9 cellular contexts compared by ENCODE assay signal in the genomic region with DNA sequence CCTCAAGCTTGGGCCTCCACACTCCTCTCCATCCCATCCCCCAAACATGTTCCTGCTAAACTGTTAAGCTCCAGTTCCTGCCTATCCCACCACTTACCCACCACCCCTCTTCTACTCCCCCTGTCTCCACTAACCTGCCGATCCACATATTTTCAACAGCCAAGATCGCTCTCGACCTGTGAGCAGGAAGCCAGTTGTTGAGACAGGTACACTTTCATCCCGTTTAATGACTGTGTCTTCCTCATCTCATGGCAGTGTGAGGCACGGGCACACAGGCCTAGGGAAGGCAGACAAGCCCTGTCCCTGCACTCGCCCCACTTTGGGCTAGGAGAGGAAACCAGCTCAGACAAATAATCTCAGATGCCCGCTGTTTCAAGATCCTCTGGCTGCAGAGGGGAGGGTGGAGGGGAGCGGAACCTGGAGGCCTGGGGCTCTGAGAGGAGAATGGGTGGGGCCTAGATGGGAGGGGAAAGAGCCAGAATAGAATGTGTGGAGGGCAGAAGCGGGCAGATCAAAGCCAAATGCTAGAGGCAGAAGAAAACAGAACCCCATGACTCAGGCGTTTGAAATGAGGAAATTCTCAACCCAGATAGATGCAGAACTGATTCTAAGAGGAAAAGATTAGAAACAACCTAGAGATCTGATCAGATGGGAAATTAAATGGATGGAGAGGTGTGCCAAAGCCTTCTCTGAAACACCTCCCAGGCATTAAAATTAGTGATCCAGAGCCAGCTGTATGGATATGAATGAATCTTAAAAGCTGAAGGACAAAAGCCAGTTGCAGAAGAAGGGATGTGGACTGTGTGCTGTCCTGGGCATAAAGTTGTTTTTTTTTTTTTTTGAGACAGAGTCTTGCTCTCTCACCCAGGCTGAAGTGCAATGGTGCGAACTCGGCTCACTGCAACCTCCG. TPM values are rescaled to one million over a fixed set of nuclear protein-coding genes. Genes with fewer than 3 reads are reported as not detected.
DNase-seq lines count a peak whose midpoint lies in the region; ATAC-seq and TF ChIP-seq lines count a peak whose summit lies in the region.
"Had no signal": no experiment of that assay in that cellular context is flagged by ENCODE, and none has a peak within 500 bp of the region (broad histone marks: within the 10 kb centered on the region; RNA-seq: fewer than 3 reads in every experiment).

No MANE protein-coding gene starts in this region.

- H3K27me3 ChIP-seq in CD4-positive, alpha-beta memory T cell (ENCODE audit: insufficient read depth, low read length), result no peaks in the 10 kb centered on the region
- no peaks in the 10 kb centered on the region for H3K27me3 ChIP-seq in gastroesophageal sphincter

- DNase-seq in CD4-positive, alpha-beta memory T cell, result peak in 4 of 5 donors; percentile 23 to 45 (median 36)
- DNase-seq in NOMO-1 treated with DMSO at 0.1 percent for 48 hours (lab: John Stamatoyannopoulos, UW; ENCODE audit: unreplicated experiment), result peak; percentile 99
- DNase-seq in activated T-cell treated with anti-CD3 and anti-CD28 coated beads, Interleukin-2, amount 50 U/mL, for 48 hours, result peak; percentile 38 to 51
- DNase-seq in progenitor cell of endocrine pancreas (ENCODE audit: low spot score, unreplicated experiment), result no peak
- DNase-seq in effector CD8-positive, alpha-beta T cell (lab: John Stamatoyannopoulos, UW), result no peak

- CTCF ChIA-PET in CD4-positive, alpha-beta memory T cell (lab: Charles Lee; ENCODE audit: partially characterized antibody), result interaction anchor here (1.0 to 1.1 kb wide), 2 partner anchors 10 to 541 kb away, joined by 3 read pairs; no protein-coding TSS in a partner anchor

- peak; percentile 71 for ATAC-seq in gastroesophageal sphincter
- no peak for ATAC-seq in HG03378 (IDR thresholded peaks at IDR 0.05; ENCODE audit: unreplicated experiment)
- ATAC-seq in HG02981 (IDR thresholded peaks at IDR 0.05; ENCODE audit: unreplicated experiment), result no peak

- H3K36me3 Mint-ChIP-seq in CD4-positive, alpha-beta memory T cell, result no peaks in the 10 kb centered on the region
- no peaks in the 10 kb centered on the region for H3K36me3 Mint-ChIP-seq in progenitor cell of endocrine pancreas (ENCODE audit: insufficient read depth)

- H3K9me3 Mint-ChIP-seq in CD4-positive, alpha-beta memory T cell, result no peaks in the 10 kb centered on the region
- no peaks in the 10 kb centered on the region for H3K9me3 Mint-ChIP-seq in progenitor cell of endocrine pancreas (ENCODE audit: low read depth)

- H3K36me3 ChIP-seq in CD4-positive, alpha-beta memory T cell (ENCODE audit: insufficient read depth, low read length), result no peaks in the 10 kb centered on the region
- no peaks in the 10 kb centered on the region for H3K36me3 ChIP-seq in gastroesophageal sphincter
- H3K36me3 ChIP-seq: neutrophil had no signal

- H3K27me3 Mint-ChIP-seq in CD4-positive, alpha-beta memory T cell, result no peaks in the 10 kb centered on the region
- H3K27me3 Mint-ChIP-seq in progenitor cell of endocrine pancreas, result peaks cover 4% of the 10 kb centered on the region

- TF ChIP-seq EP300 in gastroesophageal sphincter (IDR thresholded peaks at IDR 0.05), result no peak

- peaks cover 17% of the 10 kb centered on the region for H3K4me1 ChIP-seq in CD4-positive, alpha-beta memory T cell (ENCODE audit: insufficient read depth, low read length)
- H3K4me1 ChIP-seq in gastroesophageal sphincter, result peaks cover 0 to 9% (median 0%) of the 10 kb centered on the region in 3 donors

- 35 to 38% methylated on average over 4 to 10 of the region's 13 CpGs for WGBS in gastroesophageal sphincter (ENCODE audit: low coverage in 1 of 2), 2 donors

- TF ChIP-seq CTCF in gastroesophageal sphincter (IDR thresholded peaks at IDR 0.05) (no peak), progenitor cell of endocrine pancreas (IDR thresholded peaks at IDR 0.05; ENCODE audit: unreplicated experiment) (no peak)

- H3K4me1 Mint-ChIP-seq in CD4-positive, alpha-beta memory T cell, result peaks cover 6 to 20% (median 10%) of the 10 kb centered on the region in 4 donors
- peaks cover 12% of the 10 kb centered on the region for H3K4me1 Mint-ChIP-seq in progenitor cell of endocrine pancreas (ENCODE audit: low read depth)

- H3K4me3 ChIP-seq in CD4-positive, alpha-beta memory T cell (ENCODE audit: low read length in 2 of 2), result no peak overlapping the region
- H3K4me3 ChIP-seq in gastroesophageal sphincter, result no peak overlapping the region

- H3K4me3 Mint-ChIP-seq in CD4-positive, alpha-beta memory T cell, result peak overlapping the region in 6 of 8 donors; percentile 31 to 68 (median 45)
- peak overlapping the region; percentile 23 for H3K4me3 Mint-ChIP-seq in progenitor cell of endocrine pancreas (ENCODE audit: low read depth)

- H3K9me3 ChIP-seq in CD4-positive, alpha-beta memory T cell (ENCODE audit: control insufficient read depth in 1 of 2, low read length in 2 of 2), result no peaks in the 10 kb centered on the region
- no peaks in the 10 kb centered on the region for H3K9me3 ChIP-seq in gastroesophageal sphincter
- H3K9me3 ChIP-seq: neutrophil had no signal

- TF ChIP-seq POLR2A in gastroesophageal sphincter (IDR thresholded peaks at IDR 0.05), result no peak

- intact Hi-C loops in CD4-positive, alpha-beta memory T cell (cut with micrococcal nuclease), result no loop called here

- H3K27ac Mint-ChIP-seq in CD4-positive, alpha-beta memory T cell, result peak overlapping the region; percentile 28 to 87 (median 62)
- H3K27ac Mint-ChIP-seq in progenitor cell of endocrine pancreas, result peak overlapping the region; percentile 93

- POLR2A ChIA-PET in CD4-positive, alpha-beta memory T cell (lab: Charles Lee; ENCODE audit: partially characterized antibody), result interaction anchor here (1.6 kb wide), 1 partner anchor 87 kb away, joined by 6 read pairs; a partner anchor contains a TSS

- no peak overlapping the region for H3K27ac ChIP-seq in CD4-positive, alpha-beta memory T cell (ENCODE audit: low read depth, low read length)
- H3K27ac ChIP-seq in gastroesophageal sphincter, result no peak overlapping the region
- H3K27ac ChIP-seq: neutrophil had no signal

RNA-seq across cellular contexts. Expression of a gene that starts 16.9 kb away (rescaled TPM):
- under 1 TPM; 0.15 to 0.28 TPM for total RNA-seq in CD4-positive, alpha-beta memory T cell
- not detected for polyA plus RNA-seq in CD4-positive, alpha-beta memory T cell
- total RNA-seq in gastroesophageal sphincter (1 to 10 TPM in 3 of 4 donors, not detected in 1; 1.1 to 2.1 (median 1.2) TPM), progenitor cell of endocrine pancreas (4.0 and 5.8 TPM in 2 replicates)

RNA-seq across cellular contexts. Expression of a gene that starts 42.9 kb away (rescaled TPM):
- under 1 TPM in 1 of 2 experiments, not detected in 1; 0.32 TPM for total RNA-seq in CD4-positive, alpha-beta memory T cell
- polyA plus RNA-seq in CD4-positive, alpha-beta memory T cell, result under 1 TPM; 0.10 to 0.29 TPM
- total RNA-seq in gastroesophageal sphincter (100 to 1,000 TPM; 129 to 232 (median 166) TPM), progenitor cell of endocrine pancreas (14.8 and 15.7 TPM in 2 replicates)

Comparison
In these comparisons a context has a peak if more than half of its experiments do, and no peak if none do; other contexts are left out.
1. DNase-seq: peak in CD4-positive, alpha-beta memory T cell (4 of 5), NOMO-1 treated with DMSO at 0.1 percent for 48 hours (single experiment) and activated T-cell treated with anti-CD3 and anti-CD28 coated beads, Interleukin-2, amount 50 U/mL, for 48 hours (2 of 2); none in progenitor cell of endocrine pancreas (single experiment) and effector CD8-positive, alpha-beta T cell (single experiment).
2. RNA of a gene that starts 42.9 kb away (total RNA-seq): 129 to 232 TPM in gastroesophageal sphincter and 14.8 to 15.7 TPM in progenitor cell of endocrine pancreas; 0.32 TPM in CD4-positive, alpha-beta memory T cell; every median in the first group is over 10 times any median in the second.